In genomic region chr1:30906631-30907389, GRCh38 we compare ENCODE assay signal across 10 cellular contexts. TPM values are rescaled to one million over a fixed set of nuclear protein-coding genes. Genes with fewer than 3 reads are reported as not detected.
DNase-seq lines count a peak whose midpoint lies in the region; ATAC-seq and TF ChIP-seq lines count a peak whose summit lies in the region.
"Had no signal": no experiment of that assay in that cellular context is flagged by ENCODE, and none has a peak within 500 bp of the region (broad histone marks: within the 10 kb centered on the region; RNA-seq: fewer than 3 reads in every experiment).

No MANE protein-coding gene starts in this region.

- H3K4me3 ChIP-seq in heart left ventricle (peak overlapping the region in 10 of 12 donors; percentile 49 to 79 (median 70)), coronary artery (peak overlapping the region; percentile 78), aorta (ENCODE audit: low read length in 2 of 2) (no peak overlapping the region)

- peaks cover 0 to 2% (median 0%) of the 10 kb centered on the region in 3 donors for H3K36me3 Mint-ChIP-seq in naive thymus-derived CD8-positive, alpha-beta T cell
- H3K36me3 Mint-ChIP-seq in activated T-helper 2 cell treated with anti-CD3 and anti-CD28 coated beads, Interferon-gamma antibody, Interleukin-2, Interleukin-4, amounts not matched to agents 10 μg/mL and 5 μg/mL and 100 μg/mL, durations not matched to agents 14 hours and 24 hours and 36 hours (ENCODE audit: low read depth) = no peaks in the 10 kb centered on the region

- H3K36me3 ChIP-seq in heart left ventricle (no peaks in the 10 kb centered on the region), aorta (ENCODE audit: control insufficient read depth in 1 of 2, insufficient read depth in 2 of 2, low read length in 1 of 2) (no peaks in the 10 kb centered on the region)
- H3K36me3 ChIP-seq: HAP-1 had no signal

- peak overlapping the region; percentile 67 to 92 (median 81) for H3K4me3 Mint-ChIP-seq in naive thymus-derived CD8-positive, alpha-beta T cell
- H3K4me3 Mint-ChIP-seq in activated T-helper 2 cell treated with anti-CD3 and anti-CD28 coated beads, Interferon-gamma antibody, Interleukin-2, Interleukin-4, amounts not matched to agents 10 μg/mL and 5 μg/mL and 100 μg/mL, durations not matched to agents 14 hours and 24 hours and 36 hours (ENCODE audit: low read depth) = no peak overlapping the region

- POLR2A ChIA-PET in naive thymus-derived CD8-positive, alpha-beta T cell (lab: Charles Lee) = no interaction called here

- H3K27me3 ChIP-seq in heart left ventricle (no peaks in the 10 kb centered on the region), aorta (ENCODE audit: control insufficient read depth in 1 of 2, insufficient read depth in 2 of 2, low read length in 1 of 2) (no peaks in the 10 kb centered on the region)

- 83 to 92% (median 89%) methylated on average over 7 to 9 of the region's 9 CpGs for WGBS in heart left ventricle, 4 donors
- 74 to 82% methylated on average over 9 of the region's 9 CpGs for WGBS in aorta, 2 donors

- peak overlapping the region in 2 of 12 donors; percentile 6 to 88 for H3K27ac ChIP-seq in heart left ventricle
- H3K27ac ChIP-seq in coronary artery = peak overlapping the region in 1 of 2 donors; percentile 83
- H3K27ac ChIP-seq in aorta (ENCODE audit: low read depth in 1 of 2, low read length in 2 of 2) = no peak overlapping the region

- DNase-seq in heart left ventricle (peak in 1 of 5 donors; percentile 23), Right ventricle myocardium superior (no peak), coronary artery (ENCODE audit: low spot score) (no peak), aorta (peak; percentile 42 to 62), pons (ENCODE audit: low spot score) (no peak), 8988T (no peak)
- no peak for DNase-seq in naive thymus-derived CD8-positive, alpha-beta T cell
- no peak for DNase-seq in activated T-helper 2 cell treated with anti-CD3 and anti-CD28 coated beads, Interferon-gamma antibody, Interleukin-2, Interleukin-4, amounts not matched to agents 10 μg/mL and 5 μg/mL and 100 μg/mL, durations not matched to agents 14 hours and 24 hours and 36 hours (ENCODE audit: low spot score)
- DNase-seq: NCI-H446 had no signal

- peaks cover 14 to 25% (median 18%) of the 10 kb centered on the region in 4 donors for H3K4me1 Mint-ChIP-seq in naive thymus-derived CD8-positive, alpha-beta T cell
- peaks cover 10% of the 10 kb centered on the region for H3K4me1 Mint-ChIP-seq in activated T-helper 2 cell treated with anti-CD3 and anti-CD28 coated beads, Interferon-gamma antibody, Interleukin-2, Interleukin-4, amounts not matched to agents 10 μg/mL and 5 μg/mL and 100 μg/mL, durations not matched to agents 14 hours and 24 hours and 36 hours (ENCODE audit: low read depth)

- intact Hi-C loops in heart left ventricle (cut with DNase I) = loop anchor here in 6 of 10 donors (2.0 to 10.0 kb wide), 6 partner anchors 52 to 190 kb away; partner anchors contain the start of gene MATN1 (in 1 of the 6)
- intact Hi-C loops in Right ventricle myocardium superior (cut with DNase I) = loop anchor here (10.0 kb wide), 1 partner anchor 52 kb away; no protein-coding TSS in a partner anchor
- intact Hi-C loops in aorta (cut with DNase I) = loop anchor here in 1 of 2 donors (5.0 kb wide), 1 partner anchor 85 kb away; no protein-coding TSS in a partner anchor
- intact Hi-C loops in activated T-helper 2 cell treated with anti-CD3 and anti-CD28 coated beads, Interferon-gamma antibody, Interleukin-2, Interleukin-4, amounts not matched to agents 10 μg/mL and 5 μg/mL and 100 μg/mL, durations not matched to agents 14 hours and 24 hours and 36 hours (cut with micrococcal nuclease) = no loop called here

- peaks cover 13 to 59% (median 32%) of the 10 kb centered on the region in 5 donors for H3K27me3 Mint-ChIP-seq in naive thymus-derived CD8-positive, alpha-beta T cell
- H3K27me3 Mint-ChIP-seq in activated T-helper 2 cell treated with anti-CD3 and anti-CD28 coated beads, Interferon-gamma antibody, Interleukin-2, Interleukin-4, amounts not matched to agents 10 μg/mL and 5 μg/mL and 100 μg/mL, durations not matched to agents 14 hours and 24 hours and 36 hours (ENCODE audit: low read depth) = peaks cover 46% of the 10 kb centered on the region

- no peaks in the 10 kb centered on the region for H3K9me3 Mint-ChIP-seq in naive thymus-derived CD8-positive, alpha-beta T cell
- no peaks in the 10 kb centered on the region for H3K9me3 Mint-ChIP-seq in activated T-helper 2 cell treated with anti-CD3 and anti-CD28 coated beads, Interferon-gamma antibody, Interleukin-2, Interleukin-4, amounts not matched to agents 10 μg/mL and 5 μg/mL and 100 μg/mL, durations not matched to agents 14 hours and 24 hours and 36 hours

- H3K4me1 ChIP-seq in heart left ventricle (peaks cover 4 to 58% (median 36%) of the 10 kb centered on the region in 12 donors), aorta (ENCODE audit: control insufficient read depth in 1 of 2, insufficient read depth in 2 of 2, low read length in 2 of 2) (peaks cover 0 to 3% of the 10 kb centered on the region in 2 donors)

- peak overlapping the region in 3 of 10 donors; percentile 72 to 85 (median 82) for H3K27ac Mint-ChIP-seq in naive thymus-derived CD8-positive, alpha-beta T cell
- H3K27ac Mint-ChIP-seq in activated T-helper 2 cell treated with anti-CD3 and anti-CD28 coated beads, Interferon-gamma antibody, Interleukin-2, Interleukin-4, amounts not matched to agents 10 μg/mL and 5 μg/mL and 100 μg/mL, durations not matched to agents 14 hours and 24 hours and 36 hours = no peak overlapping the region

- TF ChIP-seq CTCF in heart left ventricle (IDR thresholded peaks at IDR 0.05) (no peak), coronary artery (IDR thresholded peaks at IDR 0.05) (no peak)

- H3K9me3 ChIP-seq in heart left ventricle = no peaks in the 10 kb centered on the region
- no peaks in the 10 kb centered on the region for H3K9me3 ChIP-seq in aorta (ENCODE audit: control insufficient read depth, low read length)
- H3K9me3 ChIP-seq: HAP-1 had no signal

- no peak for TF ChIP-seq POLR2A in heart left ventricle (IDR thresholded peaks at IDR 0.05)

- no peak for ATAC-seq in heart left ventricle
- ATAC-seq in Right ventricle myocardium superior (ENCODE audit: poor library complexity) = no peak
- ATAC-seq in naive thymus-derived CD8-positive, alpha-beta T cell = no peak
- no peak for ATAC-seq in aorta (ENCODE audit: low FRiP score)

RNA-seq across cellular contexts. Expression of gene SDC3, which starts 1.7 kb away (rescaled TPM):
- total RNA-seq in heart left ventricle = 10 to 100 TPM; 16.8 to 83.4 (median 29.5) TPM
- 10 to 100 TPM; 22.0 to 24.6 TPM for polyA plus RNA-seq in heart left ventricle
- 19.9 TPM for total RNA-seq in Right ventricle myocardium superior
- under 1 TPM; 0.16 to 0.66 TPM for total RNA-seq in naive thymus-derived CD8-positive, alpha-beta T cell
- polyA plus RNA-seq in naive thymus-derived CD8-positive, alpha-beta T cell = not detected
- total RNA-seq in aorta = 10 to 100 TPM; 64.7 to 72.7 TPM
- 10 to 100 TPM; 19.1 to 20.8 TPM for polyA plus RNA-seq in aorta
- 0.46 and 0.92 TPM in 2 replicates for total RNA-seq in activated T-helper 2 cell treated with anti-CD3 and anti-CD28 coated beads, Interferon-gamma antibody, Interleukin-2, Interleukin-4, amounts not matched to agents 10 μg/mL and 5 μg/mL and 100 μg/mL, durations not matched to agents 14 hours and 24 hours and 36 hours

Comparison
In these comparisons a context has a peak if more than half of its experiments do, and no peak if none do; other contexts are left out.
1. DNase-seq: peak in aorta (2 of 2); none in Right ventricle myocardium superior (single experiment), coronary artery (single experiment), naive thymus-derived CD8-positive, alpha-beta T cell (0 of 10), activated T-helper 2 cell treated with anti-CD3 and anti-CD28 coated beads, Interferon-gamma antibody, Interleukin-2, Interleukin-4, amounts not matched to agents 10 μg/mL and 5 μg/mL and 100 μg/mL, durations not matched to agents 14 hours and 24 hours and 36 hours (single experiment), pons (single experiment) and 8988T (single experiment).
2. H3K4me3 ChIP-seq: peak in heart left ventricle (10 of 12) and coronary artery (single experiment); none in aorta (0 of 2).